ENCODE assay signal across 12 cellular contexts in genomic region chr17:78541488-78542237, GRCh38. TPM values are rescaled to one million over a fixed set of nuclear protein-coding genes. Genes with fewer than 3 reads are reported as not detected.
DNase-seq lines count a peak whose midpoint lies in the region; ATAC-seq and TF ChIP-seq lines count a peak whose summit lies in the region.
"Had no signal": no experiment of that assay in that cellular context is flagged by ENCODE, and none has a peak within 500 bp of the region (broad histone marks: within the 10 kb centered on the region; RNA-seq: fewer than 3 reads in every experiment).

No MANE protein-coding gene starts in this region.

- H4K20me1 ChIP-seq in osteoblast (ENCODE audit: insufficient read depth, low read length) = no peaks in the 10 kb centered on the region

- H3K36me3 ChIP-seq in brain microvascular endothelial cell (replicated peaks) = no peaks in the 10 kb centered on the region
- H3K36me3 ChIP-seq in osteoblast (ENCODE audit: insufficient read depth, low read length) = no peaks in the 10 kb centered on the region
- H3K36me3 ChIP-seq: ovary, stomach had no signal

- no peaks in the 10 kb centered on the region for H3K4me1 ChIP-seq in osteoblast (ENCODE audit: insufficient read depth, low read length)
- H3K4me1 ChIP-seq: stomach had no signal

- ATAC-seq in HG03039 (IDR thresholded peaks at IDR 0.05; ENCODE audit: unreplicated experiment) = no peak
- ATAC-seq in HG02884 (IDR thresholded peaks at IDR 0.05; ENCODE audit: unreplicated experiment) = no peak
- ATAC-seq: Right ventricle myocardium inferior had no signal

- H2AFZ ChIP-seq in osteoblast (ENCODE audit: low read length) = no peak overlapping the region

- H3K4me2 ChIP-seq in osteoblast (ENCODE audit: insufficient read depth, low read length) = no peak overlapping the region

- H3K27me3 ChIP-seq in brain microvascular endothelial cell (replicated peaks) = no peaks in the 10 kb centered on the region
- H3K27me3 ChIP-seq in osteoblast (ENCODE audit: insufficient read depth, low read length) = no peaks in the 10 kb centered on the region
- H3K27me3 ChIP-seq: ovary, stomach had no signal

- in situ Hi-C loops in brain microvascular endothelial cell (cut with HindIII; ENCODE audit: low pct_ligation_motif_present, low sequenced_read_pairs) = no loop called here

- H3K4me3 ChIP-seq in brain microvascular endothelial cell (ENCODE audit: low read depth, low read length) = no peak overlapping the region
- no peak overlapping the region for H3K4me3 ChIP-seq in osteoblast (ENCODE audit: insufficient read depth, low read length)
- H3K4me3 ChIP-seq: ovary, stomach had no signal

- TF ChIP-seq CTCF in brain microvascular endothelial cell (IDR thresholded peaks at IDR 0.05; ENCODE audit: low read depth, low read length, missing control alignments) (no peak), osteoblast (IDR thresholded peaks at IDR 0.05; ENCODE audit: extremely low read depth, low read depth, low read length) (no peak)

- H3K9me3 ChIP-seq in osteoblast (ENCODE audit: low read depth, low read length) = no peaks in the 10 kb centered on the region
- H3K9me3 ChIP-seq: ovary had no signal

- DNase-seq in EH (ENCODE audit: low read depth) = peak; percentile 17
- peak; percentile 50 for DNase-seq in LHCN-M2 (ENCODE audit: low read depth)
- peak; percentile 37 for DNase-seq in brain microvascular endothelial cell
- peak; percentile 79 for DNase-seq in osteoblast (ENCODE audit: insufficient read length, low spot score, missing footprints)
- DNase-seq in SKM-1 treated with dmso at 0.1 percent for 144 hours (lab: John Stamatoyannopoulos, UW; ENCODE audit: unreplicated experiment) = no peak
- DNase-seq: activated CD4-positive, alpha-beta T cell treated with anti-CD3 and anti-CD28 coated beads for 4 hours; ovary; stimulated activated CD4-positive, alpha-beta T cell treated with anti-CD3 and anti-CD28 coated beads, Interleukin-2, amount 100 ng/mL, for 24 hours; stomach had no signal

- H3K27ac ChIP-seq in brain microvascular endothelial cell (no peak overlapping the region), osteoblast (ENCODE audit: low read depth, low read length) (no peak overlapping the region)
- H3K27ac ChIP-seq: ovary, stomach had no signal

- no peaks in the 10 kb centered on the region for H3K79me2 ChIP-seq in osteoblast (ENCODE audit: insufficient read depth, low read length)

RNA-seq across cellular contexts. Expression of gene DNAH17, which starts 35.5 kb away (rescaled TPM):
- not detected in 2 replicates for total RNA-seq in LHCN-M2 (2014; rRNA removed)
- polyA plus RNA-seq in LHCN-M2 (2012) = 0.28 TPM
- total RNA-seq in osteoblast = under 0.01 TPM in 2 replicates
- total RNA-seq: Right ventricle myocardium inferior had no signal
